ENCODE assay signal across 8 cellular contexts in genomic region chr3:49017978-49018706, GRCh38. TPM values are rescaled to one million over a fixed set of nuclear protein-coding genes. Genes with fewer than 3 reads are reported as not detected.
A peak's percentile ranks its signal among the peaks of the same experiment; 100 is the strongest.
DNase-seq lines count a peak whose midpoint lies in the region; FAIRE-seq and TF ChIP-seq lines count a peak whose summit lies in the region.

DALRD3 (minus strand) TSS chr3:49018580; CDS start chr3:49018564, 16 bp downstream.

- peak within 1 kb of the TSS; percentile 26 for H2AFZ ChIP-seq in smooth muscle cell (ENCODE audit: low read depth)

- H3K9ac ChIP-seq in kidney (ENCODE audit: low read length in 2 of 2) (peak within 1 kb of the TSS; percentile 63 to 64), smooth muscle cell (ENCODE audit: low read depth) (peak within 1 kb of the TSS; percentile 19)

- peak within 1 kb of the TSS; percentile 97 for H3K4me2 ChIP-seq in smooth muscle cell

- peak; percentile 60 to 77 for DNase-seq in NCI-H2081 (lab: John Stamatoyannopoulos, UW)
- no peak for DNase-seq in NCI-H2081 treated with DMSO at 0.1 percent for 48 hours (lab: John Stamatoyannopoulos, UW)
- DNase-seq in NCI-H345 treated with DMSO at 0.1 percent for 48 hours (lab: John Stamatoyannopoulos, UW; ENCODE audit: unreplicated experiment) = peak; percentile 29
- peak; percentile 61 for DNase-seq in activated CD4-positive, CD25-positive, alpha-beta regulatory T cell treated with anti-CD3 and anti-CD28 coated beads, Interleukin-2, amount 50 U/mL, for 72 hours
- no peak for DNase-seq in chondrocyte (ENCODE audit: low spot score)
- peak; percentile 88 for DNase-seq in kidney
- no peak for DNase-seq in smooth muscle cell (lab: John Stamatoyannopoulos, UW; ENCODE audit: unreplicated experiment)
- DNase-seq in dedifferentiated amniotic fluid mesenchymal stem cell (ENCODE audit: extremely low spot score) = no peak

- H3K36me3 ChIP-seq in kidney (ENCODE audit: control insufficient read depth in 1 of 2, insufficient read depth in 2 of 2, low read length in 2 of 2) (peaks cover 17 to 23% of the 10 kb centered on the region in 2 donors), smooth muscle cell (ENCODE audit: low read depth) (no peaks in the 10 kb centered on the region)

- H3K4me1 ChIP-seq in kidney (ENCODE audit: control insufficient read depth in 1 of 2, insufficient read depth in 1 of 2, low read depth in 1 of 2, low read length in 2 of 2) = peaks cover 7 to 27% of the 10 kb centered on the region in 2 donors
- peaks cover 19% of the 10 kb centered on the region for H3K4me1 ChIP-seq in smooth muscle cell (ENCODE audit: low read depth)

- 1% methylated on average over 84 of the region's 85 CpGs for WGBS in smooth muscle cell (ENCODE audit: low lambda C conversion rate)

- H3K79me2 ChIP-seq in smooth muscle cell (ENCODE audit: low read depth) = peaks cover 35% of the 10 kb centered on the region

- H3K9me3 Mint-ChIP-seq in chondrocyte (ENCODE audit: low read depth) = no peaks in the 10 kb centered on the region

- H3K27ac ChIP-seq in kidney (ENCODE audit: low read depth in 2 of 2, low read length in 2 of 2) (peak within 1 kb of the TSS; percentile 57 to 63), smooth muscle cell (ENCODE audit: low read depth) (peak within 1 kb of the TSS; percentile 99)

- peak within 1 kb of the TSS; percentile 89 for H3K27ac Mint-ChIP-seq in chondrocyte (ENCODE audit: unreplicated experiment)

- FAIRE-seq in kidney (lab: Jason Lieb, UNC) = no peak

- peaks cover 29% of the 10 kb centered on the region for H4K20me1 ChIP-seq in smooth muscle cell (ENCODE audit: low read depth)

- no peaks in the 10 kb centered on the region for H3K27me3 ChIP-seq in smooth muscle cell (ENCODE audit: low read depth)

- H3K9me3 ChIP-seq in kidney (ENCODE audit: control insufficient read depth in 1 of 2, low read length in 2 of 2) (no peaks in the 10 kb centered on the region), smooth muscle cell (replicated peaks; ENCODE audit: low read depth) (no peaks in the 10 kb centered on the region)

- H3K4me3 ChIP-seq in kidney (ENCODE audit: low read length in 2 of 2) = peak within 1 kb of the TSS; percentile 78 to 81
- H3K4me3 ChIP-seq in smooth muscle cell = peak within 1 kb of the TSS; percentile 75

- H3F3A ChIP-seq in smooth muscle cell (ENCODE audit: low read depth) = peaks cover 26% of the 10 kb centered on the region

- peaks cover 12% of the 10 kb centered on the region for H3K36me3 Mint-ChIP-seq in chondrocyte (ENCODE audit: low read depth)

- H3K4me1 Mint-ChIP-seq in chondrocyte (ENCODE audit: low read depth) = peaks cover 43% of the 10 kb centered on the region

- no peaks in the 10 kb centered on the region for H3K27me3 Mint-ChIP-seq in chondrocyte (ENCODE audit: low read depth)

- H3K4me3 Mint-ChIP-seq in chondrocyte (ENCODE audit: unreplicated experiment) = peak within 1 kb of the TSS; percentile 80

- intact Hi-C loops in kidney (cut with DNase I) = no loop called here

- TF ChIP-seq CTCF in chondrocyte (IDR thresholded peaks at IDR 0.05) (peak; percentile 16), kidney (IDR thresholded peaks at IDR 0.05; ENCODE audit: borderline replicate concordance, extremely low read depth, insufficient read depth) (no peak), smooth muscle cell (IDR thresholded peaks at IDR 0.05; ENCODE audit: borderline replicate concordance, insufficient read depth, poor library complexity, severe bottlenecking) (no peak)

RNA-seq across cellular contexts. Expression of gene DALRD3, which starts in this region (rescaled TPM):
- total RNA-seq in chondrocyte (18.3 to 29.7 TPM (median 21.5 TPM) in 3 replicates), kidney (46.8 TPM), smooth muscle cell (32.1 and 35.6 TPM in 2 replicates)
- polyA plus RNA-seq in kidney (ENCODE audit: insufficient read depth, low read depth, low replicate concordance) (41.6 TPM), smooth muscle cell (39.0 and 51.1 TPM in 2 replicates)

Comparison
In these comparisons a context has a peak if more than half of its experiments do, and no peak if none do; other contexts are left out.
1. DNase-seq: peak in NCI-H2081 (2 of 2), NCI-H345 treated with DMSO at 0.1 percent for 48 hours (single experiment), activated CD4-positive, CD25-positive, alpha-beta regulatory T cell treated with anti-CD3 and anti-CD28 coated beads, Interleukin-2, amount 50 U/mL, for 72 hours (single experiment) and kidney (single experiment); none in NCI-H2081 treated with DMSO at 0.1 percent for 48 hours (single experiment), chondrocyte (single experiment), smooth muscle cell (single experiment) and dedifferentiated amniotic fluid mesenchymal stem cell (single experiment).